Comparison of ENCODE assay signal across 25 cellular contexts in genomic region chr6:3577517-3577916, GRCh38.
"Had no signal": no experiment of that assay in that cellular context is flagged by ENCODE, and none has a peak within 500 bp of the region (broad histone marks: within the 10 kb centered on the region; RNA-seq: fewer than 3 reads in every experiment).

No MANE protein-coding gene starts in this region.

- H3K27ac ChIP-seq: brain microvascular endothelial cell, cardiac muscle cell, SK-N-MC, VCaP had no signal

- H3K36me3 ChIP-seq: brain microvascular endothelial cell, cardiac muscle cell had no signal

- H3K4me3 Mint-ChIP-seq: activated CD4-positive, alpha-beta memory T cell treated with anti-CD3 and anti-CD28 coated beads, Interleukin-2, amount 10 ng/mL, durations not matched to agents 7 days and 5 days; activated CD4-positive, alpha-beta T cell treated with anti-CD3 and anti-CD28 coated beads for 36 hours; activated naive CD4-positive, alpha-beta T cell treated with anti-CD3 and anti-CD28 coated beads, Interleukin-2, amount 10 ng/mL, durations not matched to agents 7 days and 5 days; activated naive CD8-positive, alpha-beta T cell treated with anti-CD3 and anti-CD28 coated beads for 36 hours had no signal

- H3K4me3 ChIP-seq: cardiac muscle cell, SK-N-MC had no signal

- H3K4me1 Mint-ChIP-seq: activated CD4-positive, alpha-beta memory T cell treated with anti-CD3 and anti-CD28 coated beads, Interleukin-2, amount 10 ng/mL, durations not matched to agents 7 days and 5 days; activated CD4-positive, alpha-beta T cell treated with anti-CD3 and anti-CD28 coated beads for 36 hours; activated naive CD4-positive, alpha-beta T cell treated with anti-CD3 and anti-CD28 coated beads, Interleukin-2, amount 10 ng/mL, durations not matched to agents 7 days and 5 days; activated naive CD8-positive, alpha-beta T cell treated with anti-CD3 and anti-CD28 coated beads for 36 hours had no signal

- H3K27me3 Mint-ChIP-seq: activated naive CD8-positive, alpha-beta T cell treated with anti-CD3 and anti-CD28 coated beads for 36 hours had no signal

- H3K9me3 Mint-ChIP-seq: activated CD4-positive, alpha-beta memory T cell treated with anti-CD3 and anti-CD28 coated beads, Interleukin-2, amount 10 ng/mL, durations not matched to agents 7 days and 5 days; activated naive CD4-positive, alpha-beta T cell treated with anti-CD3 and anti-CD28 coated beads, Interleukin-2, amount 10 ng/mL, durations not matched to agents 7 days and 5 days; activated naive CD8-positive, alpha-beta T cell treated with anti-CD3 and anti-CD28 coated beads for 36 hours; activated T-helper 2 cell treated with anti-CD3 and anti-CD28 coated beads, Interferon-gamma antibody, Interleukin-2, Interleukin-4, amounts not matched to agents 10 μg/mL and 5 μg/mL and 100 μg/mL, durations not matched to agents 14 hours and 24 hours and 36 hours had no signal

- ATAC-seq: activated CD4-positive, alpha-beta T cell treated with anti-CD3 and anti-CD28 coated beads for 36 hours; Panc1; Right ventricle myocardium inferior had no signal

- H3K27me3 ChIP-seq: brain microvascular endothelial cell, cardiac muscle cell had no signal

- DNase-seq: activated CD4-positive, alpha-beta memory T cell treated with anti-CD3 and anti-CD28 coated beads, Interleukin-2, amount 10 ng/mL, durations not matched to agents 7 days and 5 days; activated CD4-positive, alpha-beta T cell treated with anti-CD3 and anti-CD28 coated beads for 36 hours; activated CD4-positive, alpha-beta T cell treated with anti-CD3 and anti-CD28 coated beads, Interleukin-2, amount 50 U/mL, for 1 hour; activated gamma-delta T cell treated with Interleukin-2 at 50 U/mL for 16 hours; activated naive CD4-positive, alpha-beta T cell treated with anti-CD3 and anti-CD28 coated beads, Interleukin-2, amount 10 ng/mL, durations not matched to agents 7 days and 5 days; activated naive CD8-positive, alpha-beta T cell treated with anti-CD3 and anti-CD28 coated beads for 36 hours; activated T-cell treated with anti-CD3 and anti-CD28 coated beads for 4 hours; activated T-cell treated with anti-CD3 and anti-CD28 coated beads, Interleukin-2, amount 50 U/mL, for 48 hours; brain microvascular endothelial cell; MM.1S; NCI-H1105; NCI-H1436; NCI-H1694 treated with DMSO at 0.1 percent for 48 hours; NCI-H2029 treated with DMSO at 0.1 percent for 48 hours; NCI-H510A treated with DMSO at 0.1 percent for 48 hours; NCI-H748 treated with DMSO at 0.1 percent for 48 hours; OCI-M1; RPMI8226; T-helper 1 cell had no signal

- H3K36me3 Mint-ChIP-seq: activated naive CD4-positive, alpha-beta T cell treated with anti-CD3 and anti-CD28 coated beads, Interleukin-2, amount 10 ng/mL, durations not matched to agents 7 days and 5 days; activated naive CD8-positive, alpha-beta T cell treated with anti-CD3 and anti-CD28 coated beads for 36 hours had no signal

- H3K27ac Mint-ChIP-seq: activated CD4-positive, alpha-beta memory T cell treated with anti-CD3 and anti-CD28 coated beads, Interleukin-2, amount 10 ng/mL, durations not matched to agents 7 days and 5 days; activated CD4-positive, alpha-beta T cell treated with anti-CD3 and anti-CD28 coated beads for 36 hours; activated naive CD4-positive, alpha-beta T cell treated with anti-CD3 and anti-CD28 coated beads, Interleukin-2, amount 10 ng/mL, durations not matched to agents 7 days and 5 days; activated naive CD8-positive, alpha-beta T cell treated with anti-CD3 and anti-CD28 coated beads for 36 hours; activated T-helper 2 cell treated with anti-CD3 and anti-CD28 coated beads, Interferon-gamma antibody, Interleukin-2, Interleukin-4, amounts not matched to agents 10 μg/mL and 5 μg/mL and 100 μg/mL, durations not matched to agents 14 hours and 24 hours and 36 hours had no signal
